2 cellular contexts compared by ENCODE assay signal in the genomic region with DNA sequence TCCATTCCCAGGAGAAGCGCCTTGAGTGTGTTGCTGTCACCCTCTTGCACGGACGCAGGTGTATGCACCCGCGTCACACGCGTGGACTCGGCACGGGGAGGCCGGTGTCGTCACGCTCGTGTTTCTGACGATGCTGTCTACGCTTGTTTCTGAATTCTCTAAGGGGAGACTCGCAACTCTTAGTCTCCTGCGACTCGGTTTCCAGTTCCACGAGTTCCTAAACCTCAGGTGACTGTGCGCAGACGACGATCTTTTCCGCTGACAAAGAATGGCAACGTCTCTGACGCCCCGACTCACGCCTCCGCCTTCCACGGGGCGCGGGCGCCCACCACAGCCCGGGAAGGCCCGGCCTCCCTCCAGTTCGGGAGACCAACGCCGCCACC.
TF ChIP-seq lines count a peak whose summit lies in the region.

No MANE protein-coding gene starts in this region.

TF ChIP-seq in Ishikawa, 13 proteins besides CTCF, POLR2A, EP300 and RAD21 (continued from another document):
- TF ChIP-seq FOXM1 (IDR thresholded peaks at IDR 0.05; ENCODE audit: borderline replicate concordance, low read depth), result no peak
- TF ChIP-seq CREB1 (IDR thresholded peaks at IDR 0.05; ENCODE audit: low read depth), result peak; percentile 58; the same call in 1 of the 2 replicates
- TF ChIP-seq CEBPB (IDR thresholded peaks at IDR 0.05), result no peak
- no peak for TF ChIP-seq ZBTB7A (IDR thresholded peaks at IDR 0.05; ENCODE audit: low read depth)

TF ChIP-seq in K562, 482 proteins besides CTCF, POLR2A, EP300 and RAD21 (continued from another document and continues in another):
- TF ChIP-seq FOXA3 (CRISPR knock-in tag; conservative IDR thresholded peaks at IDR 0.05 in 1 of 2, IDR thresholded peaks at IDR 0.05 in 1 of 2) (0 out of 4 replicates have a peak, but pooled peaks of 1 of the 2 experiments have one; percentile 28), HEY1 (CRISPR knock-in tag; IDR thresholded peaks at IDR 0.05; ENCODE audit: borderline replicate concordance) (no peak), FOXP1 (CRISPR knock-in tag; IDR thresholded peaks at IDR 0.05) (0 out of 2 replicates have a peak, but pooled peaks have one; percentile 56), PHF20 (IDR thresholded peaks at IDR 0.05; ENCODE audit: partially characterized antibody) (peak; percentile 16), PHF21A (IDR thresholded peaks at IDR 0.05; ENCODE audit: borderline replicate concordance, low read depth) (no peak), PHB (CRISPR knock-in tag; IDR thresholded peaks at IDR 0.05) (0 out of 2 replicates have a peak, but pooled peaks have one; percentile 40), SRSF1 (IDR thresholded peaks at IDR 0.05; ENCODE audit: low read depth, low read length) (no peak), ZKSCAN1 (IDR thresholded peaks at IDR 0.05; ENCODE audit: low read depth, low read length) (no peak), NR2C2 (CRISPR knock-in tag; IDR thresholded peaks at IDR 0.05) (peak; percentile 52; the same call in 1 of the 2 replicates), NR2C2 (tag; IDR thresholded peaks at IDR 0.05) (no peak), MYBL2 (IDR thresholded peaks at IDR 0.05; ENCODE audit: low read depth) (no peak), MYBL2 (CRISPR knock-in tag; IDR thresholded peaks at IDR 0.05; ENCODE audit: borderline replicate concordance) (no peak), PRMT5 (CRISPR knock-in tag; IDR thresholded peaks at IDR 0.05) (0 out of 2 replicates have a peak, but pooled peaks have one; percentile 54), RHOXF2B (CRISPR knock-in tag; conservative IDR thresholded peaks at IDR 0.05) (no peak)
- TF ChIP-seq, protein P1, sequence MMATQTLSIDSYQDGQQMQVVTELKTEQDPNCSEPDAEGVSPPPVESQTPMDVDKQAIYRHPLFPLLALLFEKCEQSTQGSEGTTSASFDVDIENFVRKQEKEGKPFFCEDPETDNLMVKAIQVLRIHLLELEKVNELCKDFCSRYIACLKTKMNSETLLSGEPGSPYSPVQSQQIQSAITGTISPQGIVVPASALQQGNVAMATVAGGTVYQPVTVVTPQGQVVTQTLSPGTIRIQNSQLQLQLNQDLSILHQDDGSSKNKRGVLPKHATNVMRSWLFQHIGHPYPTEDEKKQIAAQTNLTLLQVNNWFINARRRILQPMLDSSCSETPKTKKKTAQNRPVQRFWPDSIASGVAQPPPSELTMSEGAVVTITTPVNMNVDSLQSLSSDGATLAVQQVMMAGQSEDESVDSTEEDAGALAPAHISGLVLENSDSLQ (IDR thresholded peaks at IDR 0.05), result no peak
- TF ChIP-seq, protein P2, sequence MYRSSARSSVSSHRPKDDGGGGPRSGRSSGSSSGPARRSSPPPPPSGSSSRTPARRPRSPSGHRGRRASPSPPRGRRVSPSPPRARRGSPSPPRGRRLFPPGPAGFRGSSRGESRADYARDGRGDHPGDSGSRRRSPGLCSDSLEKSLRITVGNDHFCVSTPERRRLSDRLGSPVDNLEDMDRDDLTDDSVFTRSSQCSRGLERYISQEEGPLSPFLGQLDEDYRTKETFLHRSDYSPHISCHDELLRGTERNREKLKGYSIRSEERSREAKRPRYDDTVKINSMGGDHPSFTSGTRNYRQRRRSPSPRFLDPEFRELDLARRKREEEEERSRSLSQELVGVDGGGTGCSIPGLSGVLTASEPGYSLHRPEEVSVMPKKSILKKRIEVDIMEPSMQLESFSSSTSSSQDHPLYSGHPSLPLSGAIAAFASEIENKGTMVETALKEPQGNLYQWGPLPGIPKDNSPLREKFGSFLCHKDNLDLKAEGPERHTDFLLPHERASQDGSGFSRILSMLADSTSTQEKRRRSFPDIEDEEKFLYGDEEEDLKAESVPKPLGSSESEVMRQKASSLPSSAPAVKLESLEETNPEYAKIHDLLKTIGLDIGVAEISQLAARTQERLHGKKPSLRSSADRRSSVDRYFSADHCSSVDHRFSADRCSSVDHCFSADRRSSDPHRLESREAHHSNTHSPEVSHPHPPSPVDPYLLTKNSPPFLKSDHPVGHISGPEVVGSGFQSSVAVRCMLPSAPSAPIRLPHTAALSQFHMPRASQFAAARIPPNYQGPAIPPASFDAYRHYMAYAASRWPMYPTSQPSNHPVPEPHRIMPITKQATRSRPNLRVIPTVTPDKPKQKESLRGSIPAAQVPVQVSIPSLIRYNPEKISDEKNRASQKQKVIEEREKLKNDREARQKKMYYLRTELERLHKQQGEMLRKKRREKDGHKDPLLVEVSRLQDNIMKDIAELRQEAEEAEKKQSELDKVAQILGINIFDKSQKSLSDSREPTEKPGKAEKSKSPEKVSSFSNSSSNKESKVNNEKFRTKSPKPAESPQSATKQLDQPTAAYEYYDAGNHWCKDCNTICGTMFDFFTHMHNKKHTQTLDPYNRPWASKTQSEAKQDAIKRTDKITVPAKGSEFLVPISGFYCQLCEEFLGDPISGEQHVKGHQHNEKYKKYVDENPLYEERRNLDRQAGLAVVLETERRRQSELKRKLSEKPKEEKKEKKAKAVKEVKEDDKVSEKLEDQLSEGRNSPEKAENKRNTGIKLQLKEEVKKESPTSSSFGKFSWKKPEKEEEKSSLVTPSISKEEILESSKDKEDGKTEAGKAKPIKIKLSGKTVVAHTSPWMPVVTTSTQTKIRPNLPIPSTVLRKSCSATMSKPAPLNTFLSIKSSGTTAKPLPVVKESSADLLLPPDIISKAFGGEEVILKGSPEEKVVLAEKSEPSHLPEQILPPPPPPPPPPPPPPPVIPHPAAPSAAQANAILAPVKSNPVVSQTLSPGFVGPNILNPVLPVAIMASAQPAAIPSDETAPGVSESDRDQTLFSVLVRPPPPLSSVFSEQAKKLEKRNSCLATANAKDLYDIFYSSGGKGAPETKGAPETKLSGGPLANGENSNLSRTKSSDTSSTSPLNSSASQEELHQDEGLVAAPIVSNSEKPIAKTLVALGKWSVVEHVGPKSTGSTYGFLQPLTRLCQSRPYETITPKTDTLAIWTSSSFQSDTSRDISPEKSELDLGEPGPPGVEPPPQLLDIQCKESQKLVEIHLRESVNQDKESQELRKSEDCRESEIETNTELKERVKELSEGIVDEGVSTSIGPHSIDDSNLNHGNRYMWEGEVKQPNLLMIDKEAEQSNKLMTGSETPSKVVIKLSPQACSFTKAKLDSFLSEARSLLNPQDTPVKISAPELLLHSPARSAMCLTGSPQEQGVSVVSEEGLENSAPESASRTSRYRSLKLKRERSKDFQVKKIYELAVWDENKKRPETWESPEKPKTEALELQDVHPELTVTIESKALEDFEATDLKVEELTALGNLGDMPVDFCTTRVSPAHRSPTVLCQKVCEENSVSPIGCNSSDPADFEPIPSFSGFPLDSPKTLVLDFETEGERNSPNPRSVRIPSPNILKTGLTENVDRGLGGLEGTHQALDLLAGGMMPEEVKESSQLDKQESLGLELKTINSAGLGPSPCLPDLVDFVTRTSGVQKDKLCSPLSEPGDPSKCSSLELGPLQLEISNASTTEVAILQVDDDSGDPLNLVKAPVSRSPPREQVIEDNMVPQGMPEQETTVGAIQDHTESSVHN (IDR thresholded peaks at IDR 0.05; ENCODE audit: borderline replicate concordance in 1 of 2, low read depth in 1 of 2), result no peak
- TF ChIP-seq, protein P3, sequence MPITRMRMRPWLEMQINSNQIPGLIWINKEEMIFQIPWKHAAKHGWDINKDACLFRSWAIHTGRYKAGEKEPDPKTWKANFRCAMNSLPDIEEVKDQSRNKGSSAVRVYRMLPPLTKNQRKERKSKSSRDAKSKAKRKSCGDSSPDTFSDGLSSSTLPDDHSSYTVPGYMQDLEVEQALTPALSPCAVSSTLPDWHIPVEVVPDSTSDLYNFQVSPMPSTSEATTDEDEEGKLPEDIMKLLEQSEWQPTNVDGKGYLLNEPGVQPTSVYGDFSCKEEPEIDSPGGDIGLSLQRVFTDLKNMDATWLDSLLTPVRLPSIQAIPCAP (CRISPR knock-in tag; IDR thresholded peaks at IDR 0.05; ENCODE audit: borderline replicate concordance), result no peak
- TF ChIP-seq, protein P4, sequence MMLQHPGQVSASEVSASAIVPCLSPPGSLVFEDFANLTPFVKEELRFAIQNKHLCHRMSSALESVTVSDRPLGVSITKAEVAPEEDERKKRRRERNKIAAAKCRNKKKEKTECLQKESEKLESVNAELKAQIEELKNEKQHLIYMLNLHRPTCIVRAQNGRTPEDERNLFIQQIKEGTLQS (IDR thresholded peaks at IDR 0.05), result no peak
- TF ChIP-seq, protein P4 (CRISPR knock-in tag; conservative IDR thresholded peaks at IDR 0.05), result no peak
- TF ChIP-seq, protein P5, sequence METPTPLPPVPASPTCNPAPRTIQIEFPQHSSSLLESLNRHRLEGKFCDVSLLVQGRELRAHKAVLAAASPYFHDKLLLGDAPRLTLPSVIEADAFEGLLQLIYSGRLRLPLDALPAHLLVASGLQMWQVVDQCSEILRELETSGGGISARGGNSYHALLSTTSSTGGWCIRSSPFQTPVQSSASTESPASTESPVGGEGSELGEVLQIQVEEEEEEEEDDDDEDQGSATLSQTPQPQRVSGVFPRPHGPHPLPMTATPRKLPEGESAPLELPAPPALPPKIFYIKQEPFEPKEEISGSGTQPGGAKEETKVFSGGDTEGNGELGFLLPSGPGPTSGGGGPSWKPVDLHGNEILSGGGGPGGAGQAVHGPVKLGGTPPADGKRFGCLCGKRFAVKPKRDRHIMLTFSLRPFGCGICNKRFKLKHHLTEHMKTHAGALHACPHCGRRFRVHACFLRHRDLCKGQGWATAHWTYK (CRISPR knock-in tag; IDR thresholded peaks at IDR 0.05), result 0 out of 2 replicates have a peak, but pooled peaks have one; percentile 18
- TF ChIP-seq, protein P6, sequence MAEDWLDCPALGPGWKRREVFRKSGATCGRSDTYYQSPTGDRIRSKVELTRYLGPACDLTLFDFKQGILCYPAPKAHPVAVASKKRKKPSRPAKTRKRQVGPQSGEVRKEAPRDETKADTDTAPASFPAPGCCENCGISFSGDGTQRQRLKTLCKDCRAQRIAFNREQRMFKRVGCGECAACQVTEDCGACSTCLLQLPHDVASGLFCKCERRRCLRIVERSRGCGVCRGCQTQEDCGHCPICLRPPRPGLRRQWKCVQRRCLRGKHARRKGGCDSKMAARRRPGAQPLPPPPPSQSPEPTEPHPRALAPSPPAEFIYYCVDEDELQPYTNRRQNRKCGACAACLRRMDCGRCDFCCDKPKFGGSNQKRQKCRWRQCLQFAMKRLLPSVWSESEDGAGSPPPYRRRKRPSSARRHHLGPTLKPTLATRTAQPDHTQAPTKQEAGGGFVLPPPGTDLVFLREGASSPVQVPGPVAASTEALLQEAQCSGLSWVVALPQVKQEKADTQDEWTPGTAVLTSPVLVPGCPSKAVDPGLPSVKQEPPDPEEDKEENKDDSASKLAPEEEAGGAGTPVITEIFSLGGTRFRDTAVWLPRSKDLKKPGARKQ (CRISPR knock-in tag; IDR thresholded peaks at IDR 0.05), result no peak
- TF ChIP-seq, protein P7, sequence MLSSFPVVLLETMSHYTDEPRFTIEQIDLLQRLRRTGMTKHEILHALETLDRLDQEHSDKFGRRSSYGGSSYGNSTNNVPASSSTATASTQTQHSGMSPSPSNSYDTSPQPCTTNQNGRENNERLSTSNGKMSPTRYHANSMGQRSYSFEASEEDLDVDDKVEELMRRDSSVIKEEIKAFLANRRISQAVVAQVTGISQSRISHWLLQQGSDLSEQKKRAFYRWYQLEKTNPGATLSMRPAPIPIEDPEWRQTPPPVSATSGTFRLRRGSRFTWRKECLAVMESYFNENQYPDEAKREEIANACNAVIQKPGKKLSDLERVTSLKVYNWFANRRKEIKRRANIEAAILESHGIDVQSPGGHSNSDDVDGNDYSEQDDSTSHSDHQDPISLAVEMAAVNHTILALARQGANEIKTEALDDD (IDR thresholded peaks at IDR 0.05), result no peak
- TF ChIP-seq, protein P8, sequence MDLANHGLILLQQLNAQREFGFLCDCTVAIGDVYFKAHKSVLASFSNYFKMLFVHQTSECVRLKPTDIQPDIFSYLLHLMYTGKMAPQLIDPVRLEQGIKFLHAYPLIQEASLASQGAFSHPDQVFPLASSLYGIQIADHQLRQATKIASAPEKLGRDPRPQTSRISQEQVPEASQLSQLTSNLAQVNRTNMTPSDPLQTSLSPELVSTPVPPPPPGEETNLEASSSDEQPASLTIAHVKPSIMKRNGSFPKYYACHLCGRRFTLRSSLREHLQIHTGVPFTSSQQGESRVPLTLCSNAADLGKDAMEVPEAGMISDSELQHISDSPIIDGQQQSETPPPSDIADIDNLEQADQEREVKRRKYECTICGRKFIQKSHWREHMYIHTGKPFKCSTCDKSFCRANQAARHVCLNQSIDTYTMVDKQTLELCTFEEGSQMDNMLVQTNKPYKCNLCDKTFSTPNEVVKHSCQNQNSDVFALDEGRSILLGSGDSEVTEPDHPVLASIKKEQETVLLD (IDR thresholded peaks at IDR 0.05), result 0 out of 2 replicates have a peak, but pooled peaks have one; percentile 43
- TF ChIP-seq, protein P9, sequence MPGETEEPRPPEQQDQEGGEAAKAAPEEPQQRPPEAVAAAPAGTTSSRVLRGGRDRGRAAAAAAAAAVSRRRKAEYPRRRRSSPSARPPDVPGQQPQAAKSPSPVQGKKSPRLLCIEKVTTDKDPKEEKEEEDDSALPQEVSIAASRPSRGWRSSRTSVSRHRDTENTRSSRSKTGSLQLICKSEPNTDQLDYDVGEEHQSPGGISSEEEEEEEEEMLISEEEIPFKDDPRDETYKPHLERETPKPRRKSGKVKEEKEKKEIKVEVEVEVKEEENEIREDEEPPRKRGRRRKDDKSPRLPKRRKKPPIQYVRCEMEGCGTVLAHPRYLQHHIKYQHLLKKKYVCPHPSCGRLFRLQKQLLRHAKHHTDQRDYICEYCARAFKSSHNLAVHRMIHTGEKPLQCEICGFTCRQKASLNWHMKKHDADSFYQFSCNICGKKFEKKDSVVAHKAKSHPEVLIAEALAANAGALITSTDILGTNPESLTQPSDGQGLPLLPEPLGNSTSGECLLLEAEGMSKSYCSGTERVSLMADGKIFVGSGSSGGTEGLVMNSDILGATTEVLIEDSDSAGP (CRISPR knock-in tag; IDR thresholded peaks at IDR 0.05), result 0 out of 2 replicates have a peak, but pooled peaks have one; percentile 41
- TF ChIP-seq, protein P10, sequence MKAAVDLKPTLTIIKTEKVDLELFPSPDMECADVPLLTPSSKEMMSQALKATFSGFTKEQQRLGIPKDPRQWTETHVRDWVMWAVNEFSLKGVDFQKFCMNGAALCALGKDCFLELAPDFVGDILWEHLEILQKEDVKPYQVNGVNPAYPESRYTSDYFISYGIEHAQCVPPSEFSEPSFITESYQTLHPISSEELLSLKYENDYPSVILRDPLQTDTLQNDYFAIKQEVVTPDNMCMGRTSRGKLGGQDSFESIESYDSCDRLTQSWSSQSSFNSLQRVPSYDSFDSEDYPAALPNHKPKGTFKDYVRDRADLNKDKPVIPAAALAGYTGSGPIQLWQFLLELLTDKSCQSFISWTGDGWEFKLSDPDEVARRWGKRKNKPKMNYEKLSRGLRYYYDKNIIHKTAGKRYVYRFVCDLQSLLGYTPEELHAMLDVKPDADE (conservative IDR thresholded peaks at IDR 0.05; ENCODE audit: control insufficient read depth, low read depth, low read length), result 0 out of 2 replicates have a peak, but pooled peaks have one; percentile 11
